ENCODE assay signal across 26 cellular contexts in the genomic region with DNA sequence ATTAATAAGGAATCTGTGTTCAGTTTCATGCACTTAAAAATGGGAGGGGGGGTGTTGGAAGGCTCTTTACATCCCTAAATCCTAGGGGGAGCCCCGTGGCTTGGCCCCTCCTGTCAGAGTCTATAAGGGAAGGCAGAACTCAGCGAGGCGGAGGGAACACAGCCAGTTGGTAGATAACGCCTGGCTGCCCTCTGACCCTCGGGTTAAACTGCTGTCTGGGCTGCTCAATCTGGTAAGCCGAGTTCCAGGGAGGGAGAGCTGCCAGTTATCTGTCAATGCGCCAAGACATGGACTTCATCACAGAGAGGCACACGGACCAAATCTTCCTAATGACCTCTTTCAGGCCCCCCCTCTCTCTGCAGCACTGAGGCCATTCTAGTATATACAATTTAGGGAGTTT.
"Had no signal": no experiment of that assay in that cellular context is flagged by ENCODE, and none has a peak within 500 bp of the region (broad histone marks: within the 10 kb centered on the region; RNA-seq: fewer than 3 reads in every experiment).

No MANE protein-coding gene starts in this region.

- H3K4me3 Mint-ChIP-seq: natural killer cell; neural crest cell; stimulated activated memory B cell treated with anti-CD40 and anti-IgM and Interleukin-4, amounts not matched to agents 10 μg/mL and 1 μg/mL and 100 μg/mL, for 72 hours; type B pancreatic cell had no signal

- H3K36me3 Mint-ChIP-seq: natural killer cell; stimulated activated memory B cell treated with anti-CD40 and anti-IgM and Interleukin-4, amounts not matched to agents 10 μg/mL and 1 μg/mL and 100 μg/mL, for 72 hours; type B pancreatic cell had no signal

- H3K4me1 ChIP-seq: foreskin keratinocyte, gastroesophageal sphincter, lower lobe of right lung, parathyroid adenoma, right atrium auricular region, sigmoid colon, testis, tibial artery had no signal

- ATAC-seq: foreskin keratinocyte; gastroesophageal sphincter; heart left ventricle; left cardiac atrium; lower lobe of right lung; natural killer cell; stimulated activated memory B cell treated with anti-CD40 and anti-IgM and Interleukin-4, amounts not matched to agents 10 μg/mL and 1 μg/mL and 100 μg/mL, for 72 hours; stimulated activated naive CD8-positive, alpha-beta T cell treated with anti-CD3 and anti-CD28 coated beads, Interleukin-15, Interleukin-2, amounts not matched to agents 100 U/mL and 50 U/mL, for 24 hours had no signal

- H3K27me3 ChIP-seq: esophagus muscularis mucosa, foreskin keratinocyte, gastroesophageal sphincter, hepatocyte, right atrium auricular region, sigmoid colon, testis, tibial artery had no signal

- H3K4me2 ChIP-seq: hepatocyte had no signal

- H3K9me3 Mint-ChIP-seq: natural killer cell; stimulated activated memory B cell treated with anti-CD40 and anti-IgM and Interleukin-4, amounts not matched to agents 10 μg/mL and 1 μg/mL and 100 μg/mL, for 72 hours; type B pancreatic cell had no signal

- H3K79me2 ChIP-seq: hepatocyte, parathyroid adenoma had no signal

- DNase-seq: dermis blood vessel endothelial cell; effector memory CD4-positive, alpha-beta T cell; foreskin keratinocyte; heart left ventricle; left cardiac atrium; left ventricle myocardium inferior; lower lobe of right lung; natural killer cell; sigmoid colon; spleen; stimulated activated CD4-positive, alpha-beta T cell treated with anti-CD3 and anti-CD28 coated beads, Interleukin-4, amount 100 ng/mL, for 4 hours; stimulated activated naive CD8-positive, alpha-beta T cell treated with anti-CD3 and anti-CD28 coated beads, Interleukin-15, Interleukin-2, amounts not matched to agents 100 U/mL and 50 U/mL, for 24 hours; substantia nigra; testis; tibial artery had no signal

- H3K27ac ChIP-seq: coronary artery, esophagus muscularis mucosa, foreskin keratinocyte, gastroesophageal sphincter, heart left ventricle, hepatocyte, left ventricle myocardium inferior, lower lobe of right lung, neutrophil, parathyroid adenoma, right atrium auricular region, sigmoid colon, spleen, testis, tibial artery had no signal

- H3K36me3 ChIP-seq: esophagus muscularis mucosa, gastroesophageal sphincter, heart left ventricle, left ventricle myocardium inferior, lower lobe of right lung, neutrophil, right atrium auricular region, sigmoid colon, spleen, tibial artery had no signal

- H2AFZ ChIP-seq: hepatocyte, parathyroid adenoma had no signal

- H3K4me3 ChIP-seq: coronary artery, esophagus muscularis mucosa, gastroesophageal sphincter, heart left ventricle, hepatocyte, left ventricle myocardium inferior, lower lobe of right lung, right atrium auricular region, sigmoid colon, spleen, testis, tibial artery had no signal

- H3K27ac Mint-ChIP-seq: natural killer cell; progenitor cell of endocrine pancreas; stimulated activated memory B cell treated with anti-CD40 and anti-IgM and Interleukin-4, amounts not matched to agents 10 μg/mL and 1 μg/mL and 100 μg/mL, for 72 hours; type B pancreatic cell had no signal
